ENCODE assay signal across 15 cellular contexts in genomic region chrX:113260474-113260873, GRCh38.
DNase-seq lines count a peak whose midpoint lies in the region; ATAC-seq and TF ChIP-seq lines count a peak whose summit lies in the region.
"Had no signal": no experiment of that assay in that cellular context is flagged by ENCODE, and none has a peak within 500 bp of the region (broad histone marks: within the 10 kb centered on the region; RNA-seq: fewer than 3 reads in every experiment).

No MANE protein-coding gene starts in this region.

- no peaks in the 10 kb centered on the region for H3K79me2 ChIP-seq in GM23338 (replicated peaks; ENCODE audit: insufficient read depth)
- H3K79me2 ChIP-seq in OCI-LY7 (ENCODE audit: insufficient read depth, low read depth, low read length) = no peaks in the 10 kb centered on the region

- no peaks in the 10 kb centered on the region for H3K36me3 ChIP-seq in A673 (ENCODE audit: insufficient read depth, low read length, poor library complexity, severe bottlenecking)
- H3K36me3 ChIP-seq in GM23338 (ENCODE audit: insufficient read depth) = no peaks in the 10 kb centered on the region
- no peaks in the 10 kb centered on the region for H3K36me3 ChIP-seq in OCI-LY7 (ENCODE audit: insufficient read depth, low read length)

- no peak overlapping the region for H3K4me2 ChIP-seq in GM23338
- H3K4me2 ChIP-seq in OCI-LY7 (ENCODE audit: low read length) = no peak overlapping the region

- H3K36me3 Mint-ChIP-seq in GM23338 (ENCODE audit: low read depth) = no peaks in the 10 kb centered on the region
- H3K36me3 Mint-ChIP-seq in Calu3 (ENCODE audit: insufficient read depth, unreplicated experiment) = no peaks in the 10 kb centered on the region
- H3K36me3 Mint-ChIP-seq: activated naive CD4-positive, alpha-beta T cell treated with anti-CD3 and anti-CD28 coated beads, Interleukin-2, amount 50 U/mL, for 24 hours had no signal

- peak overlapping the region; percentile 29; the same call in 1 of the 2 replicates for H3K27ac Mint-ChIP-seq in GM23338
- H3K27ac Mint-ChIP-seq in Calu3 (ENCODE audit: unreplicated experiment) = no peak overlapping the region
- H3K27ac Mint-ChIP-seq: activated CD4-positive, alpha-beta memory T cell treated with anti-CD3 and anti-CD28 coated beads, Interleukin-2, amount 10 ng/mL, durations not matched to agents 7 days and 5 days; activated naive CD4-positive, alpha-beta T cell treated with anti-CD3 and anti-CD28 coated beads, Interleukin-2, amount 50 U/mL, for 24 hours; T-helper 17 cell had no signal

- H2AFZ ChIP-seq in GM23338 (no peak overlapping the region), OCI-LY7 (ENCODE audit: low read length) (no peak overlapping the region)

- POLR2A ChIA-PET in A673 (lab: Charles Lee; ENCODE audit: low non-redundant PET) (no interaction called here), OCI-LY7 (lab: Charles Lee) (no interaction called here)

- intact Hi-C loops in A673 (cut with micrococcal nuclease; ENCODE audit: unreplicated experiment) (no loop called here), OCI-LY7 (cut with micrococcal nuclease; ENCODE audit: unreplicated experiment) (no loop called here), Calu3 (cut with micrococcal nuclease; ENCODE audit: unreplicated experiment) (loop anchor here (5.0 kb wide), 1 partner anchor 482 kb away; no protein-coding TSS in a partner anchor)

- H3K27me3 Mint-ChIP-seq in GM23338 (ENCODE audit: insufficient read depth, low read depth, poor library complexity) = peaks cover 7% of the 10 kb centered on the region
- H3K27me3 Mint-ChIP-seq in Calu3 (ENCODE audit: unreplicated experiment) = no peaks in the 10 kb centered on the region
- H3K27me3 Mint-ChIP-seq: activated CD4-positive, alpha-beta memory T cell treated with anti-CD3 and anti-CD28 coated beads, Interleukin-2, amount 10 ng/mL, durations not matched to agents 7 days and 5 days; activated naive CD4-positive, alpha-beta T cell treated with anti-CD3 and anti-CD28 coated beads, Interleukin-2, amount 50 U/mL, for 24 hours; T-helper 17 cell had no signal

- H3K4me3 ChIP-seq in A673 (ENCODE audit: low read depth, low read length, poor library complexity, severe bottlenecking) = no peak overlapping the region
- H3K4me3 ChIP-seq in GM23338 = no peak overlapping the region
- no peak overlapping the region for H3K4me3 ChIP-seq in OCI-LY7 (ENCODE audit: low read depth, low read length, poor library complexity, severe bottlenecking)
- no peak overlapping the region for H3K4me3 ChIP-seq in fibroblast of mammary gland (ENCODE audit: control insufficient read depth, low read depth, low read length)
- H3K4me3 ChIP-seq: mucosa of descending colon had no signal

- H3K4me1 ChIP-seq in A673 (ENCODE audit: insufficient read depth, low read length, poor library complexity, severe bottlenecking) = no peaks in the 10 kb centered on the region
- no peaks in the 10 kb centered on the region for H3K4me1 ChIP-seq in GM23338 (ENCODE audit: insufficient read depth)
- H3K4me1 ChIP-seq in OCI-LY7 (ENCODE audit: insufficient read depth, low read length, poor library complexity, severe bottlenecking) = no peaks in the 10 kb centered on the region

- no peak for DNase-seq in A673 (ENCODE audit: low spot score)
- DNase-seq in GM23338 (ENCODE audit: low spot score) = peak; percentile 60
- DNase-seq in OCI-LY7 (ENCODE audit: low spot score) = no peak
- peak; percentile 20 for DNase-seq in fibroblast of mammary gland (ENCODE audit: low read depth)
- no peak for DNase-seq in Calu3
- DNase-seq in NCI-H1694 treated with DMSO at 0.1 percent for 48 hours (lab: John Stamatoyannopoulos, UW) = no peak
- DNase-seq in hypothalamus (lab: John Stamatoyannopoulos, UW) = no peak
- DNase-seq: activated CD4-positive, alpha-beta memory T cell treated with anti-CD3 and anti-CD28 coated beads, Interleukin-2, amount 10 ng/mL, durations not matched to agents 7 days and 5 days; GDM1; mucosa of descending colon; NCI-H69; right cardiac atrium; T-helper 17 cell had no signal

- H4K20me1 ChIP-seq in GM23338 (replicated peaks; ENCODE audit: insufficient read depth) = no peaks in the 10 kb centered on the region
- no peaks in the 10 kb centered on the region for H4K20me1 ChIP-seq in OCI-LY7 (ENCODE audit: insufficient read depth, low read length)

- H3K9me2 ChIP-seq in GM23338 (ENCODE audit: insufficient read depth) (no peaks in the 10 kb centered on the region), OCI-LY7 (ENCODE audit: insufficient read depth, low read length) (no peaks in the 10 kb centered on the region)

- CTCF ChIA-PET in A673 (lab: Charles Lee) = no interaction called here
- CTCF ChIA-PET in OCI-LY7 (lab: Charles Lee; ENCODE audit: unreplicated experiment) = no interaction called here
- CTCF ChIA-PET in Calu3 (lab: Charles Lee) = interaction anchor here (1.4 kb wide), 1 partner anchor 481 kb away, joined by 6 read pairs; no protein-coding TSS in a partner anchor

- H3K27ac ChIP-seq in A673 (ENCODE audit: low read depth, low read length, poor library complexity, severe bottlenecking) = no peak overlapping the region
- no peak overlapping the region for H3K27ac ChIP-seq in GM23338 (ENCODE audit: low read depth)
- H3K27ac ChIP-seq in OCI-LY7 (ENCODE audit: low read depth, low read length, poor library complexity, severe bottlenecking) = no peak overlapping the region

- H3F3A ChIP-seq in GM23338 (replicated peaks; ENCODE audit: low read depth) = no peaks in the 10 kb centered on the region

- no TSS peak for BruUV-seq in A673 (replicated peaks; lab: Mats Ljungman, UMichigan)
- no TSS peak for BruUV-seq in OCI-LY7 (replicated peaks; lab: Mats Ljungman, UMichigan)
- BruUV-seq in Calu3 (replicated peaks; lab: Mats Ljungman, UMichigan) = no TSS peak

- ATAC-seq in GM23338 (peak; percentile 63), GM18517 (IDR thresholded peaks at IDR 0.05; ENCODE audit: unreplicated experiment) (no peak)
- ATAC-seq: mucosa of descending colon, right cardiac atrium, T-helper 17 cell had no signal

- H3K9me3 ChIP-seq in A673 (ENCODE audit: low read depth, low read length, poor library complexity, severe bottlenecking) (no peaks in the 10 kb centered on the region), OCI-LY7 (ENCODE audit: low read length) (no peaks in the 10 kb centered on the region)
- H3K9me3 ChIP-seq: mucosa of descending colon had no signal

- TF ChIP-seq CTCF in A673 (conservative IDR thresholded peaks at IDR 0.05; ENCODE audit: low read depth, low read length) (0 out of 2 replicates have a peak, but pooled peaks have one; percentile 16), GM23338 (conservative IDR thresholded peaks at IDR 0.05; ENCODE audit: low read depth in 2 of 2) (peak; percentile 54 to 56), OCI-LY7 (conservative IDR thresholded peaks at IDR 0.05; ENCODE audit: low read length) (0 out of 2 replicates have a peak, but pooled peaks have one; percentile 32), fibroblast of mammary gland (conservative IDR thresholded peaks at IDR 0.05; ENCODE audit: control insufficient read depth, insufficient read depth, low read depth, low read length) (peak; percentile 45), Calu3 (IDR thresholded peaks at IDR 0.05; ENCODE audit: unreplicated experiment) (no peak)

- H3K4me1 Mint-ChIP-seq in GM23338 = peaks cover 8% of the 10 kb centered on the region; the same call in 2 of the 3 replicates
- peaks cover 7% of the 10 kb centered on the region for H3K4me1 Mint-ChIP-seq in Calu3 (ENCODE audit: low read depth, unreplicated experiment)
- H3K4me1 Mint-ChIP-seq: activated CD4-positive, alpha-beta memory T cell treated with anti-CD3 and anti-CD28 coated beads, Interleukin-2, amount 10 ng/mL, durations not matched to agents 7 days and 5 days; activated naive CD4-positive, alpha-beta T cell treated with anti-CD3 and anti-CD28 coated beads, Interleukin-2, amount 50 U/mL, for 24 hours; T-helper 17 cell had no signal

- H3K4me3 Mint-ChIP-seq in GM23338 = no peak overlapping the region
- H3K4me3 Mint-ChIP-seq in Calu3 (ENCODE audit: low read depth, unreplicated experiment) = no peak overlapping the region
- H3K4me3 Mint-ChIP-seq: activated CD4-positive, alpha-beta memory T cell treated with anti-CD3 and anti-CD28 coated beads, Interleukin-2, amount 10 ng/mL, durations not matched to agents 7 days and 5 days; activated naive CD4-positive, alpha-beta T cell treated with anti-CD3 and anti-CD28 coated beads, Interleukin-2, amount 50 U/mL, for 24 hours; T-helper 17 cell had no signal

- H3K9me3 Mint-ChIP-seq in GM23338 (no peaks in the 10 kb centered on the region; the same call in 2 of the 3 replicates), Calu3 (ENCODE audit: low read depth, unreplicated experiment) (no peaks in the 10 kb centered on the region)
- H3K9me3 Mint-ChIP-seq: activated CD4-positive, alpha-beta memory T cell treated with anti-CD3 and anti-CD28 coated beads, Interleukin-2, amount 10 ng/mL, durations not matched to agents 7 days and 5 days; activated naive CD4-positive, alpha-beta T cell treated with anti-CD3 and anti-CD28 coated beads, Interleukin-2, amount 50 U/mL, for 24 hours had no signal

- H3K27me3 ChIP-seq in A673 (replicated peaks; ENCODE audit: insufficient read depth, low read depth, low read length, poor library complexity) = no peaks in the 10 kb centered on the region
- no peaks in the 10 kb centered on the region for H3K27me3 ChIP-seq in GM23338 (ENCODE audit: insufficient read depth)

TF ChIP-seq in GM23338, 12 proteins besides CTCF, POLR2A, EP300 and RAD21 (continues in another document):
- TF ChIP-seq NANOG (IDR thresholded peaks at IDR 0.05; ENCODE audit: borderline replicate concordance) (no peak), EZH2phosphoT487 (IDR thresholded peaks at IDR 0.05; ENCODE audit: unreplicated experiment) (no peak), STAT1 (IDR thresholded peaks at IDR 0.05; ENCODE audit: unreplicated experiment) (no peak), POLR2AphosphoS5 (IDR thresholded peaks at IDR 0.05; ENCODE audit: low read depth) (no peak), ZNF331 (CRISPR knock-in tag; IDR thresholded peaks at IDR 0.05; ENCODE audit: low read depth) (no peak), CREB1 (CRISPR knock-in tag; IDR thresholded peaks at IDR 0.05; ENCODE audit: low read depth) (no peak), EZH2 (IDR thresholded peaks at IDR 0.05; ENCODE audit: low read depth, unreplicated experiment) (no peak), ZNF114 (CRISPR knock-in tag; IDR thresholded peaks at IDR 0.05) (no peak)
- TF ChIP-seq, protein P1, sequence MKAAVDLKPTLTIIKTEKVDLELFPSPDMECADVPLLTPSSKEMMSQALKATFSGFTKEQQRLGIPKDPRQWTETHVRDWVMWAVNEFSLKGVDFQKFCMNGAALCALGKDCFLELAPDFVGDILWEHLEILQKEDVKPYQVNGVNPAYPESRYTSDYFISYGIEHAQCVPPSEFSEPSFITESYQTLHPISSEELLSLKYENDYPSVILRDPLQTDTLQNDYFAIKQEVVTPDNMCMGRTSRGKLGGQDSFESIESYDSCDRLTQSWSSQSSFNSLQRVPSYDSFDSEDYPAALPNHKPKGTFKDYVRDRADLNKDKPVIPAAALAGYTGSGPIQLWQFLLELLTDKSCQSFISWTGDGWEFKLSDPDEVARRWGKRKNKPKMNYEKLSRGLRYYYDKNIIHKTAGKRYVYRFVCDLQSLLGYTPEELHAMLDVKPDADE (IDR thresholded peaks at IDR 0.05) = no peak

Comparison
In these comparisons a context has a peak if more than half of its experiments do, and no peak if none do; other contexts are left out.
1. DNase-seq: peak in GM23338 (single experiment) and fibroblast of mammary gland (single experiment); none in A673 (single experiment), OCI-LY7 (single experiment), Calu3 (single experiment), NCI-H1694 treated with DMSO at 0.1 percent for 48 hours (single experiment) and hypothalamus (0 of 51).